In the genomic region with DNA sequence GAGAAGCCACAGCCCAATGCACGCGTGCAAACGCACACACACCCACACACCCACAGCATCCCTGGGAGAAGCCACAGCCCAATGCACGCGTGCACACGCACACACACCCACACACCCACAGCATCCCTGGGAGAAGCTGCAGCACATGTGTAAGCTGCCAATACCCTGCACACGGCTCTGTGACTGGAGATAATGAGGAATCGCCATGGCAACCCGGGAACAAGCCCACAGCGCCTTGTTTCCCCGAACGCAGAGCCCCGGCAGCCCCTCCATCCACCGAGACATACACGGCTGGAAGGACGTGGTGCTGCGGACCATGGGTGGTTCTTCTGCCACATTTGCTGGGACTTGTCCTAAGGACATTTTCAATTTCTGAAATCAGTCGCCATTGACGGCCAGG, we compare ENCODE assay signal across 15 cellular contexts.
"Had no signal": no experiment of that assay in that cellular context is flagged by ENCODE, and none has a peak within 500 bp of the region (broad histone marks: within the 10 kb centered on the region; RNA-seq: fewer than 3 reads in every experiment).

No MANE protein-coding gene starts in this region.

- H3K9me3 ChIP-seq: colonic mucosa, esophagus muscularis mucosa, thyroid gland, uterus had no signal

- H3K27ac ChIP-seq: cardiac muscle cell, colonic mucosa, esophagus muscularis mucosa, thyroid gland, uterus, VCaP had no signal

- H3K4me3 ChIP-seq: cardiac muscle cell, colonic mucosa, esophagus muscularis mucosa, thyroid gland, uterus had no signal

- H3K27me3 ChIP-seq: cardiac muscle cell, colonic mucosa, thyroid gland, uterus had no signal

- DNase-seq: activated CD4-positive, alpha-beta T cell treated with anti-CD3 and anti-CD28 coated beads, Interleukin-2, amount 50 U/mL, for 48 hours; activated CD8-positive, alpha-beta memory T cell treated with anti-CD3 and anti-CD28 coated beads, Interleukin-2, amount 10 ng/mL, durations not matched to agents 7 days and 5 days; activated naive CD4-positive, alpha-beta T cell treated with anti-CD3 and anti-CD28 coated beads, Interleukin-2, amount 50 U/mL, for 16 hours; activated T-cell treated with anti-CD3 and anti-CD28 coated beads, Interleukin-2, amount 50 U/mL, for 1 hour; colonic mucosa; effector CD4-positive, alpha-beta T cell; hippocampal formation; mesenchymal stem cell; natural killer cell; thyroid gland; uterus had no signal

- ATAC-seq: activated CD8-positive, alpha-beta memory T cell treated with anti-CD3 and anti-CD28 coated beads, Interleukin-2, amount 10 ng/mL, durations not matched to agents 7 days and 5 days; natural killer cell; stimulated activated memory B cell treated with anti-CD40 and anti-IgM and Interleukin-4, amounts not matched to agents 10 μg/mL and 1 μg/mL and 100 μg/mL, for 72 hours had no signal

- H3K4me1 ChIP-seq: colonic mucosa, esophagus muscularis mucosa, thyroid gland, uterus had no signal

- H3K36me3 ChIP-seq: cardiac muscle cell, colonic mucosa, esophagus muscularis mucosa, thyroid gland, uterus had no signal
